Comparison of ENCODE assay signal across 8 cellular contexts in genomic region chr7:149600669-149601330, GRCh38.
A peak's percentile ranks its signal among the peaks of the same experiment; 100 is the strongest.
DNase-seq lines count a peak whose midpoint lies in the region; ATAC-seq and TF ChIP-seq lines count a peak whose summit lies in the region.
"Not testable (repeated sequence)": the region's sequence is repeated elsewhere in the genome, so short reads cannot be mapped to it uniquely, and the experiment has no call there.

No MANE protein-coding gene starts in this region.

- peaks cover 26% of the 10 kb centered on the region for H3K4me1 Mint-ChIP-seq in activated CD4-positive, alpha-beta T cell treated with anti-CD3 and anti-CD28 coated beads, Interleukin-2, amount 10 ng/mL, durations not matched to agents 24 days and 14 days
- peaks cover 34% of the 10 kb centered on the region for H3K4me1 Mint-ChIP-seq in activated naive CD8-positive, alpha-beta T cell treated with anti-CD3 and anti-CD28 coated beads, Interleukin-2, amount 50 U/mL, for 24 hours

- H3K36me3 ChIP-seq in DOHH2 (ENCODE audit: control insufficient read depth, low read length) = peaks cover 67% of the 10 kb centered on the region

- peak overlapping the region; percentile 78 for H3K27ac Mint-ChIP-seq in activated CD4-positive, alpha-beta T cell treated with anti-CD3 and anti-CD28 coated beads, Interleukin-2, amount 10 ng/mL, durations not matched to agents 24 days and 14 days
- peak overlapping the region; percentile 74 for H3K27ac Mint-ChIP-seq in activated naive CD8-positive, alpha-beta T cell treated with anti-CD3 and anti-CD28 coated beads, Interleukin-2, amount 50 U/mL, for 24 hours

- not testable (repeated sequence) for H3K27me3 Mint-ChIP-seq in activated CD4-positive, alpha-beta T cell treated with anti-CD3 and anti-CD28 coated beads, Interleukin-2, amount 10 ng/mL, durations not matched to agents 24 days and 14 days; activated naive CD8-positive, alpha-beta T cell treated with anti-CD3 and anti-CD28 coated beads, Interleukin-2, amount 50 U/mL, for 24 hours

- not testable (repeated sequence) for H3K9me2 ChIP-seq in DOHH2 (replicated peaks; ENCODE audit: control insufficient read depth, low read length)

- H3K79me2 ChIP-seq in DOHH2 (ENCODE audit: control insufficient read depth, low read length) = not testable (repeated sequence)

- peaks cover 23% of the 10 kb centered on the region; the same call in 1 of the 2 replicates for H4K20me1 ChIP-seq in DOHH2 (ENCODE audit: control insufficient read depth, insufficient read depth, low read depth, low read length)

- H3F3A ChIP-seq in DOHH2 (ENCODE audit: control insufficient read depth, insufficient read depth) = not testable (repeated sequence)

- peak; percentile 81 for DNase-seq in Jurkat, Clone E6-1 (ENCODE audit: low read depth, low spot score)
- DNase-seq in activated CD4-positive, alpha-beta T cell treated with anti-CD3 and anti-CD28 coated beads, Interleukin-2, amount 10 ng/mL, durations not matched to agents 24 days and 14 days = peak; percentile 87
- DNase-seq in activated naive CD8-positive, alpha-beta T cell treated with anti-CD3 and anti-CD28 coated beads, Interleukin-2, amount 50 U/mL, for 24 hours = peak; percentile 28
- DNase-seq in stimulated activated CD4-positive, alpha-beta T cell treated with anti-CD3 and anti-CD28 coated beads, Interleukin-12 subunit alpha, Interleukin-12 subunit beta, amount 100 ng/mL, for 24 hours (ENCODE audit: low read depth in 2 of 2) = peak; percentile 24 to 37

- H3K4me3 ChIP-seq in DOHH2 (ENCODE audit: low read length) = peak overlapping the region; percentile 55
- H3K4me3 ChIP-seq in Jurkat, Clone E6-1 (ENCODE audit: low read length) = peak overlapping the region; percentile 40

- peaks cover 55% of the 10 kb centered on the region for H3K36me3 Mint-ChIP-seq in activated CD4-positive, alpha-beta T cell treated with anti-CD3 and anti-CD28 coated beads, Interleukin-2, amount 10 ng/mL, durations not matched to agents 24 days and 14 days (ENCODE audit: low read depth)
- peaks cover 53% of the 10 kb centered on the region for H3K36me3 Mint-ChIP-seq in activated naive CD8-positive, alpha-beta T cell treated with anti-CD3 and anti-CD28 coated beads, Interleukin-2, amount 50 U/mL, for 24 hours (ENCODE audit: low read depth)

- peak overlapping the region; percentile 72 for H3K4me2 ChIP-seq in DOHH2 (ENCODE audit: low read length)

- peak overlapping the region; percentile 71 for H3K4me3 Mint-ChIP-seq in activated CD4-positive, alpha-beta T cell treated with anti-CD3 and anti-CD28 coated beads, Interleukin-2, amount 10 ng/mL, durations not matched to agents 24 days and 14 days
- H3K4me3 Mint-ChIP-seq in activated naive CD8-positive, alpha-beta T cell treated with anti-CD3 and anti-CD28 coated beads, Interleukin-2, amount 50 U/mL, for 24 hours = peak overlapping the region; percentile 62

- ATAC-seq in GM19025 (IDR thresholded peaks at IDR 0.05; ENCODE audit: low read depth, unreplicated experiment) (peak; percentile 96), GM21576 (IDR thresholded peaks at IDR 0.05; ENCODE audit: unreplicated experiment) (peak; percentile 93), HG03060 (IDR thresholded peaks at IDR 0.05; ENCODE audit: low read depth, unreplicated experiment) (peak; percentile 96)
- ATAC-seq in activated naive CD8-positive, alpha-beta T cell treated with anti-CD3 and anti-CD28 coated beads, Interleukin-2, amount 50 U/mL, for 24 hours = peak; percentile 97

- peaks cover 33% of the 10 kb centered on the region for H3K4me1 ChIP-seq in DOHH2 (ENCODE audit: control insufficient read depth, low read length)

- not testable (repeated sequence) for H3K27me3 ChIP-seq in DOHH2 (ENCODE audit: control insufficient read depth, low read length)

- not testable (repeated sequence) for H3K9me3 ChIP-seq in DOHH2 (ENCODE audit: control insufficient read depth, insufficient read depth, low read length)

- not testable (repeated sequence) for TF ChIP-seq CTCF in DOHH2 (IDR thresholded peaks at IDR 0.05; ENCODE audit: low read depth, low read length, poor library complexity, severe bottlenecking)

- peak overlapping the region; percentile 74 for H3K27ac ChIP-seq in DOHH2 (ENCODE audit: low read depth, low read length)

- H3K9me3 Mint-ChIP-seq in activated CD4-positive, alpha-beta T cell treated with anti-CD3 and anti-CD28 coated beads, Interleukin-2, amount 10 ng/mL, durations not matched to agents 24 days and 14 days; activated naive CD8-positive, alpha-beta T cell treated with anti-CD3 and anti-CD28 coated beads, Interleukin-2, amount 50 U/mL, for 24 hours: not testable (repeated sequence)

- intact Hi-C loops in activated CD4-positive, alpha-beta T cell treated with anti-CD3 and anti-CD28 coated beads, Interleukin-2, amount 10 ng/mL, durations not matched to agents 24 days and 14 days (cut with micrococcal nuclease) = loop anchor here (1.0 to 5.0 kb wide), 3 partner anchors 19 to 353 kb away; no protein-coding TSS in a partner anchor

Comparison
In these comparisons a context has a peak if more than half of its experiments do, and no peak if none do; other contexts are left out.
1. Peak in every context shown above with its lines: DNase-seq, ATAC-seq, H3K4me3 ChIP-seq and H3K27ac ChIP-seq.
2. DNase-seq: peak in every context shown above with its lines; median percentile 87 in activated CD4-positive, alpha-beta T cell treated with anti-CD3 and anti-CD28 coated beads, Interleukin-2, amount 10 ng/mL, durations not matched to agents 24 days and 14 days; 81 in Jurkat, Clone E6-1; 30 in stimulated activated CD4-positive, alpha-beta T cell treated with anti-CD3 and anti-CD28 coated beads, Interleukin-12 subunit alpha, Interleukin-12 subunit beta, amount 100 ng/mL, for 24 hours; 28 in activated naive CD8-positive, alpha-beta T cell treated with anti-CD3 and anti-CD28 coated beads, Interleukin-2, amount 50 U/mL, for 24 hours.